ENCODE assay signal across 8 cellular contexts in genomic region chr14:77067632-77068514, GRCh38. TPM values are rescaled to one million over a fixed set of nuclear protein-coding genes. Genes with fewer than 3 reads are reported as not detected.
DNase-seq lines count a peak whose midpoint lies in the region; ATAC-seq and TF ChIP-seq lines count a peak whose summit lies in the region.

No MANE protein-coding gene starts in this region.

- H3K9me3 ChIP-seq in Karpas-422 (ENCODE audit: low read length) = no peaks in the 10 kb centered on the region
- H3K9me3 ChIP-seq in uterus = no peaks in the 10 kb centered on the region

- no peaks in the 10 kb centered on the region for H3K27me3 Mint-ChIP-seq in activated T-helper 2 cell treated with anti-CD3 and anti-CD28 coated beads, Interferon-gamma antibody, Interleukin-2, Interleukin-4, amounts not matched to agents 10 μg/mL and 5 μg/mL and 100 μg/mL, durations not matched to agents 14 hours and 24 hours and 36 hours (ENCODE audit: low read depth)
- peaks cover 13% of the 10 kb centered on the region for H3K27me3 Mint-ChIP-seq in osteocyte (ENCODE audit: unreplicated experiment)

- no peak for TF ChIP-seq POLR2A in uterus (IDR thresholded peaks at IDR 0.05)

- no peak overlapping the region for H3K4me2 ChIP-seq in Karpas-422 (ENCODE audit: low read depth, low read length, poor library complexity, severe bottlenecking)

- no peaks in the 10 kb centered on the region for H3K9me3 Mint-ChIP-seq in activated T-helper 2 cell treated with anti-CD3 and anti-CD28 coated beads, Interferon-gamma antibody, Interleukin-2, Interleukin-4, amounts not matched to agents 10 μg/mL and 5 μg/mL and 100 μg/mL, durations not matched to agents 14 hours and 24 hours and 36 hours
- H3K9me3 Mint-ChIP-seq in osteocyte (ENCODE audit: unreplicated experiment) = no peaks in the 10 kb centered on the region

- no peak overlapping the region for H2AFZ ChIP-seq in Karpas-422 (ENCODE audit: low read length)

- H4K20me1 ChIP-seq in Karpas-422 (ENCODE audit: insufficient read depth, low read depth, low read length) = no peaks in the 10 kb centered on the region

- intact Hi-C loops in activated T-helper 2 cell treated with anti-CD3 and anti-CD28 coated beads, Interferon-gamma antibody, Interleukin-2, Interleukin-4, amounts not matched to agents 10 μg/mL and 5 μg/mL and 100 μg/mL, durations not matched to agents 14 hours and 24 hours and 36 hours (cut with micrococcal nuclease) = no loop called here
- intact Hi-C loops in uterus (cut with DNase I; ENCODE audit: low total_unique reads) = loop anchor here (5.0 kb wide), 1 partner anchor 191 kb away; no protein-coding TSS in a partner anchor

- H3K27ac ChIP-seq in Karpas-422 (ENCODE audit: low read length) = no peak overlapping the region
- H3K27ac ChIP-seq in uterus = peak overlapping the region; percentile 5 to 87

- H3K4me1 Mint-ChIP-seq in activated T-helper 2 cell treated with anti-CD3 and anti-CD28 coated beads, Interferon-gamma antibody, Interleukin-2, Interleukin-4, amounts not matched to agents 10 μg/mL and 5 μg/mL and 100 μg/mL, durations not matched to agents 14 hours and 24 hours and 36 hours (ENCODE audit: low read depth) = no peaks in the 10 kb centered on the region
- peaks cover 10% of the 10 kb centered on the region for H3K4me1 Mint-ChIP-seq in osteocyte (ENCODE audit: unreplicated experiment)

- no peaks in the 10 kb centered on the region for H3K79me2 ChIP-seq in Karpas-422 (ENCODE audit: low read length)

- no peaks in the 10 kb centered on the region for H3K36me3 ChIP-seq in Karpas-422 (ENCODE audit: insufficient read depth, low read length)
- H3K36me3 ChIP-seq in uterus = no peaks in the 10 kb centered on the region

- no peak overlapping the region for H3K27ac Mint-ChIP-seq in activated T-helper 2 cell treated with anti-CD3 and anti-CD28 coated beads, Interferon-gamma antibody, Interleukin-2, Interleukin-4, amounts not matched to agents 10 μg/mL and 5 μg/mL and 100 μg/mL, durations not matched to agents 14 hours and 24 hours and 36 hours
- no peak overlapping the region for H3K27ac Mint-ChIP-seq in osteocyte (ENCODE audit: unreplicated experiment)

- H3K4me3 ChIP-seq in Karpas-422 (ENCODE audit: low read length) (no peak overlapping the region), fibroblast of villous mesenchyme (ENCODE audit: low read depth, low read length) (no peak overlapping the region), uterus (no peak overlapping the region)

- no peak overlapping the region for H3K9ac ChIP-seq in Karpas-422 (ENCODE audit: low read length)

- no peaks in the 10 kb centered on the region for H3K9me2 ChIP-seq in Karpas-422 (replicated peaks; ENCODE audit: insufficient read depth, low read length)

- DNase-seq in GDM1 (lab: John Stamatoyannopoulos, UW) = peak; percentile 25
- DNase-seq in Karpas-422 = peak; percentile 81
- DNase-seq in RKO (ENCODE audit: low spot score) = peak; percentile 69
- DNase-seq in activated T-helper 2 cell treated with anti-CD3 and anti-CD28 coated beads, Interferon-gamma antibody, Interleukin-2, Interleukin-4, amounts not matched to agents 10 μg/mL and 5 μg/mL and 100 μg/mL, durations not matched to agents 14 hours and 24 hours and 36 hours (ENCODE audit: low spot score) = peak; percentile 45
- DNase-seq in fibroblast of villous mesenchyme (ENCODE audit: low read depth) = peak; percentile 65
- DNase-seq in osteocyte (ENCODE audit: extremely low spot score, unreplicated experiment) = peak; percentile 89
- peak; percentile 69 to 72 for DNase-seq in uterus

- H3K27me3 ChIP-seq in Karpas-422 (ENCODE audit: low read length) = no peaks in the 10 kb centered on the region
- no peaks in the 10 kb centered on the region for H3K27me3 ChIP-seq in uterus

- no peak overlapping the region for H3K4me3 Mint-ChIP-seq in activated T-helper 2 cell treated with anti-CD3 and anti-CD28 coated beads, Interferon-gamma antibody, Interleukin-2, Interleukin-4, amounts not matched to agents 10 μg/mL and 5 μg/mL and 100 μg/mL, durations not matched to agents 14 hours and 24 hours and 36 hours (ENCODE audit: low read depth)
- no peak overlapping the region for H3K4me3 Mint-ChIP-seq in osteocyte (ENCODE audit: unreplicated experiment)

- no peak for ATAC-seq in GM19452 (IDR thresholded peaks at IDR 0.05; ENCODE audit: unreplicated experiment)

- H3K4me1 ChIP-seq in Karpas-422 (ENCODE audit: low read length) (peaks cover 15% of the 10 kb centered on the region), uterus (peaks cover 0 to 8% of the 10 kb centered on the region in 2 donors)

- no peaks in the 10 kb centered on the region for H3K36me3 Mint-ChIP-seq in activated T-helper 2 cell treated with anti-CD3 and anti-CD28 coated beads, Interferon-gamma antibody, Interleukin-2, Interleukin-4, amounts not matched to agents 10 μg/mL and 5 μg/mL and 100 μg/mL, durations not matched to agents 14 hours and 24 hours and 36 hours (ENCODE audit: low read depth)
- H3K36me3 Mint-ChIP-seq in osteocyte (ENCODE audit: unreplicated experiment) = no peaks in the 10 kb centered on the region

- peak; percentile 87 for TF ChIP-seq CTCF in fibroblast of villous mesenchyme (IDR thresholded peaks at IDR 0.05; ENCODE audit: insufficient read depth, low read depth, low read length)
- peak; percentile 96 for TF ChIP-seq CTCF in osteocyte (IDR thresholded peaks at IDR 0.05)
- TF ChIP-seq CTCF in uterus (IDR thresholded peaks at IDR 0.05) = peak; percentile 82 to 89 (median 84)

RNA-seq across cellular contexts. Expression of gene CIPC, which starts 30.2 kb away (rescaled TPM):
- total RNA-seq in Karpas-422 (2014; rRNA removed; shearing (Covaris generic); ENCODE audit: low replicate concordance) = 34.0 and 47.0 TPM in 2 replicates
- 10.9 and 11.3 TPM in 2 replicates for total RNA-seq in activated T-helper 2 cell treated with anti-CD3 and anti-CD28 coated beads, Interferon-gamma antibody, Interleukin-2, Interleukin-4, amounts not matched to agents 10 μg/mL and 5 μg/mL and 100 μg/mL, durations not matched to agents 14 hours and 24 hours and 36 hours
- total RNA-seq in fibroblast of villous mesenchyme (11.3 and 23.7 TPM in 2 replicates), osteocyte (12.4 and 12.7 TPM in 2 replicates), uterus (10 to 100 TPM in 3 of 4 donors, 1 to 10 TPM in 1; 8.2 to 71.8 (median 28.1) TPM)

RNA-seq across cellular contexts. Expression of gene IRF2BPL, which starts 39.4 kb away (rescaled TPM):
- 11.8 and 22.2 TPM in 2 replicates for total RNA-seq in Karpas-422 (2014; rRNA removed; shearing (Covaris generic); ENCODE audit: low replicate concordance)
- total RNA-seq in activated T-helper 2 cell treated with anti-CD3 and anti-CD28 coated beads, Interferon-gamma antibody, Interleukin-2, Interleukin-4, amounts not matched to agents 10 μg/mL and 5 μg/mL and 100 μg/mL, durations not matched to agents 14 hours and 24 hours and 36 hours = 34.8 and 35.8 TPM in 2 replicates
- total RNA-seq in fibroblast of villous mesenchyme (40.2 and 44.1 TPM in 2 replicates), osteocyte (107 and 120 TPM in 2 replicates), uterus (10 to 100 TPM; 15.6 to 60.8 (median 36.6) TPM)

Comparison
In these comparisons a context has a peak if more than half of its experiments do, and no peak if none do; other contexts are left out.
1. DNase-seq: peak in every context shown above with its lines; median percentile 89 in osteocyte; 81 in Karpas-422; 70 in uterus; 69 in RKO; 65 in fibroblast of villous mesenchyme; 45 in activated T-helper 2 cell treated with anti-CD3 and anti-CD28 coated beads, Interferon-gamma antibody, Interleukin-2, Interleukin-4, amounts not matched to agents 10 μg/mL and 5 μg/mL and 100 μg/mL, durations not matched to agents 14 hours and 24 hours and 36 hours; 25 in GDM1.